In the genomic region with DNA sequence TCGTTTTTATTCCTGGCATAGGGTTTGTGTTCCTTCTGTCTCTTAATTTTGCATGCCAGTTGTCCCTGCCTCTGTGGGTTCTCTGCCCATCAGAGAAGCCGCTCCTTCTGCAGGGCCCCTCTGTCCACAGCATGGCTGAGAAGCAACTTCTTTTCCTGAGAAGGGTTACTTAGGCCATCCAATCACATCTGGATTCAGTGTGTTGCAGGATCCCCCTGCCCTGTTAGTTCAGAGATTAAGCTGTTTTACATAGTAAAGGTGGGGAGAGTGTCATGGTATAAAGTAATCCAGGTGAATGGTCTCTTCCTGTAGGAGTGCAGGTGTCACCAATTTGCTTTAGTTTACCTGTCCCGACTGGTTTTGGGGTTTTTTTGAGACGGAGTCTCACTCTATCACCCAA, we compare ENCODE assay signal across 1 cellular context.
TF ChIP-seq lines count a peak whose summit lies in the region.

No MANE protein-coding gene starts in this region.

TF ChIP-seq in WTC11, 78 proteins besides CTCF, POLR2A, EP300 and RAD21 (continued from another document):
- TF ChIP-seq, protein P1, sequence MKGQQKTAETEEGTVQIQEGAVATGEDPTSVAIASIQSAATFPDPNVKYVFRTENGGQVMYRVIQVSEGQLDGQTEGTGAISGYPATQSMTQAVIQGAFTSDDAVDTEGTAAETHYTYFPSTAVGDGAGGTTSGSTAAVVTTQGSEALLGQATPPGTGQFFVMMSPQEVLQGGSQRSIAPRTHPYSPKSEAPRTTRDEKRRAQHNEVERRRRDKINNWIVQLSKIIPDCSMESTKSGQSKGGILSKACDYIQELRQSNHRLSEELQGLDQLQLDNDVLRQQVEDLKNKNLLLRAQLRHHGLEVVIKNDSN (CRISPR knock-in tag; IDR thresholded peaks at IDR 0.05): no peak
- TF ChIP-seq ZNF121 (CRISPR knock-in tag; IDR thresholded peaks at IDR 0.05): no peak
- TF ChIP-seq ZNF138 (CRISPR knock-in tag; conservative IDR thresholded peaks at IDR 0.05): no peak
